In genomic region chr1:121458291-121459048, GRCh38 we compare ENCODE assay signal across 8 cellular contexts.
DNase-seq lines count a peak whose midpoint lies in the region; ATAC-seq and TF ChIP-seq lines count a peak whose summit lies in the region.

No MANE protein-coding gene starts in this region.

- DNase-seq in GM10248 (ENCODE audit: extremely low spot score) (peak; percentile 6), adipocyte (ENCODE audit: low read depth) (peak; percentile 4), SW480 (ENCODE audit: low spot score) (no peak), 8988T (no peak), GM19240 (ENCODE audit: insufficient read length, low spot score) (no peak), ureter (ENCODE audit: low spot score) (no peak)

- no peaks in the 10 kb centered on the region for H3K4me1 ChIP-seq in adipocyte (ENCODE audit: control insufficient read depth, insufficient read depth, low read length)

- CTCF ChIA-PET in GM10248 (lab: Yijun Ruan, JAX), result interaction anchor here (1.1 kb wide), 1 partner anchor 67 kb away, joined by 3 read pairs; no protein-coding TSS in a partner anchor

- no peak overlapping the region for H3K9ac ChIP-seq in adipocyte (ENCODE audit: low read length)

- POLR2A ChIA-PET in GM10248 (lab: Yijun Ruan, JAX), result no interaction called here

- no peaks in the 10 kb centered on the region for H3K36me3 ChIP-seq in adipocyte (ENCODE audit: control insufficient read depth, insufficient read depth, low read length, severe bottlenecking)

- H3K27me3 ChIP-seq in adipocyte (replicated peaks; ENCODE audit: control insufficient read depth, insufficient read depth, low read length), result no peaks in the 10 kb centered on the region

- TF ChIP-seq CTCF in GM10248 (IDR thresholded peaks at IDR 0.05; ENCODE audit: control extremely low read depth, extremely low read depth, low read depth, missing control alignments), result no peak

- peak; percentile 99 for ATAC-seq in GM21367 (IDR thresholded peaks at IDR 0.05; ENCODE audit: unreplicated experiment)
- ATAC-seq in HG03520 (IDR thresholded peaks at IDR 0.05; ENCODE audit: unreplicated experiment), result peak; percentile 97

- no peak overlapping the region for H3K4me3 ChIP-seq in adipocyte (ENCODE audit: low read length)

- no peaks in the 10 kb centered on the region for H3K9me3 ChIP-seq in adipocyte (ENCODE audit: control insufficient read depth, low read length)

Comparison
In these comparisons a context has a peak if more than half of its experiments do, and no peak if none do; other contexts are left out.
1. DNase-seq: peak in GM10248 (single experiment) and adipocyte (single experiment); none in SW480 (single experiment), 8988T (single experiment), GM19240 (single experiment) and ureter (single experiment).